ENCODE assay signal across 13 cellular contexts in the genomic region with DNA sequence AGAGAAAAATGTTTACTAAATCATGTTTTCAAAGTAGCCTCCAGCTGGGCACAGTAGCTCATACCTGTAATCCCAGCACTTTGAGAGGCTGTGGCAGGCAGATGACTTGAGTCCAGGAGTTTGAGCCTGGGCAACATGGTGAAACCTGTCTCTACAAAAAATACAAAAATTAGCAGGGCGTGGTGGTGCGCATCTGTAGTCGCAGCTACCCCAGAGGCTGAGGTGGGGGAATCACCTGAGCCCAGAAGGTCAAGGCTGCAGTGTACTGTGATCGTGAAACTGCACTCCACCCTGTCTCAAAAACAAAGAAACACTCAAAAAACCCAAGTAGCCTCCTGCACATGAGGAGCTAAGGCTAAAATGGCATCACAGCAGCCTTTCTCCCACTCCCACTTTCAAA. TPM values are rescaled to one million over a fixed set of nuclear protein-coding genes. Genes with fewer than 3 reads are reported as not detected.
DNase-seq lines count a peak whose midpoint lies in the region; ATAC-seq and TF ChIP-seq lines count a peak whose summit lies in the region.
"Had no signal": no experiment of that assay in that cellular context is flagged by ENCODE, and none has a peak within 500 bp of the region (broad histone marks: within the 10 kb centered on the region; RNA-seq: fewer than 3 reads in every experiment).

No MANE protein-coding gene starts in this region.

- H4K20me1 ChIP-seq in DND-41 (ENCODE audit: insufficient read depth, low read length) (no peaks in the 10 kb centered on the region; the same call in 1 of the 2 replicates), MM.1S (ENCODE audit: insufficient read depth, low read length) (peaks cover 5% of the 10 kb centered on the region; the same call in 1 of the 2 replicates)

- ATAC-seq in DND-41 (ENCODE audit: insufficient read depth, low read depth), result no peak

- TF ChIP-seq POLR2A in breast epithelium (IDR thresholded peaks at IDR 0.05), result no peak

- peak overlapping the region; percentile 59 for H3K4me3 Mint-ChIP-seq in nephron progenitor cell

- no peak overlapping the region for H3K27ac ChIP-seq in DND-41 (ENCODE audit: low read length)
- H3K27ac ChIP-seq in MM.1S (ENCODE audit: low read length), result no peak overlapping the region
- H3K27ac ChIP-seq in breast epithelium, result peak overlapping the region; percentile 76 to 90

- H3K79me2 ChIP-seq in DND-41 (ENCODE audit: insufficient read depth, low read length) (peaks cover 27% of the 10 kb centered on the region), MM.1S (ENCODE audit: low read length) (peaks cover 34% of the 10 kb centered on the region)

- H3K27me3 ChIP-seq in DND-41 (ENCODE audit: insufficient read depth, low read length, poor library complexity), result no peaks in the 10 kb centered on the region
- no peaks in the 10 kb centered on the region for H3K27me3 ChIP-seq in MM.1S (replicated peaks; ENCODE audit: insufficient read depth, low read length)
- H3K27me3 ChIP-seq in breast epithelium, result no peaks in the 10 kb centered on the region

- peaks cover 8% of the 10 kb centered on the region for H3K36me3 Mint-ChIP-seq in nephron progenitor cell (ENCODE audit: low read depth)

- H3K9me3 Mint-ChIP-seq in nephron progenitor cell, result no peaks in the 10 kb centered on the region

- H3K36me3 ChIP-seq in DND-41 (ENCODE audit: insufficient read depth, low read length) (peaks cover 15% of the 10 kb centered on the region), MM.1S (replicated peaks; ENCODE audit: insufficient read depth, low read length) (peaks cover 9% of the 10 kb centered on the region; the same call in 1 of the 2 replicates), breast epithelium (no peaks in the 10 kb centered on the region)

- intact Hi-C loops in breast epithelium (cut with DNase I; ENCODE audit: low total_unique reads), result no loop called here

- peaks cover 15% of the 10 kb centered on the region; the same call in 1 of the 2 replicates for H3F3A ChIP-seq in MM.1S (ENCODE audit: insufficient read depth, low read length)

- no peak overlapping the region for H3K27ac Mint-ChIP-seq in nephron progenitor cell

- DNase-seq in DND-41 (no peak), MM.1S (no peak), breast epithelium (ENCODE audit: low spot score in 2 of 2) (no peak), nephron progenitor cell (no peak), midbrain (lab: John Stamatoyannopoulos, UW) (no peak), cerebellar cortex (ENCODE audit: low spot score) (no peak), amniotic stem cell (lab: John Stamatoyannopoulos, UW) (no peak), NCI-H1092 treated with DMSO at 0.1 percent for 48 hours (lab: John Stamatoyannopoulos, UW) (no peak)
- DNase-seq: activated CD4-positive, CD25-positive, alpha-beta regulatory T cell; NCI-H1105 treated with DMSO at 0.1 percent for 48 hours; NCI-H69; SHP77 treated with DMSO at 0.1 percent for 48 hours had no signal

- peak overlapping the region; percentile 71; the same call in 1 of the 2 replicates for H3K9ac ChIP-seq in DND-41 (ENCODE audit: low read depth, low read length)
- H3K9ac ChIP-seq in MM.1S (ENCODE audit: low read length), result no peak overlapping the region

- peak overlapping the region; percentile 82 for H3K4me2 ChIP-seq in DND-41 (ENCODE audit: insufficient read depth, low read length)
- no peak overlapping the region for H3K4me2 ChIP-seq in MM.1S (ENCODE audit: low read depth, low read length)

- TF ChIP-seq CTCF in DND-41 (IDR thresholded peaks at IDR 0.05; ENCODE audit: borderline replicate concordance, extremely low read depth, low read length, poor library complexity, severe bottlenecking), result no peak
- TF ChIP-seq CTCF in MM.1S (IDR thresholded peaks at IDR 0.05; ENCODE audit: low read length), result no peak
- TF ChIP-seq CTCF in breast epithelium (IDR thresholded peaks at IDR 0.05), result no peak
- TF ChIP-seq CTCF in nephron progenitor cell (IDR thresholded peaks at IDR 0.05), result no peak

- H2AFZ ChIP-seq in DND-41 (ENCODE audit: low read depth, low read length) (no peak overlapping the region), MM.1S (ENCODE audit: low read length) (peak overlapping the region; percentile 98; the same call in 1 of the 2 replicates)

- no peaks in the 10 kb centered on the region for H3K9me3 ChIP-seq in DND-41 (ENCODE audit: insufficient read depth, low read length, severe bottlenecking)
- H3K9me3 ChIP-seq in MM.1S (replicated peaks; ENCODE audit: insufficient read depth, low read length), result no peaks in the 10 kb centered on the region
- H3K9me3 ChIP-seq in breast epithelium, result no peaks in the 10 kb centered on the region
- H3K9me3 ChIP-seq: prostate gland had no signal

- no peak overlapping the region for H3K4me3 ChIP-seq in DND-41 (ENCODE audit: low read depth in 1 of 2, low read length in 2 of 2)
- H3K4me3 ChIP-seq in MM.1S (ENCODE audit: low read length), result no peak overlapping the region
- no peak overlapping the region for H3K4me3 ChIP-seq in breast epithelium
- H3K4me3 ChIP-seq: prostate gland had no signal

- peaks cover 39% of the 10 kb centered on the region for H3K4me1 ChIP-seq in DND-41 (ENCODE audit: insufficient read depth, low read length)
- peaks cover 25% of the 10 kb centered on the region for H3K4me1 ChIP-seq in MM.1S (ENCODE audit: low read length)
- H3K4me1 ChIP-seq in breast epithelium, result peaks cover 10 to 27% of the 10 kb centered on the region in 2 donors

- peaks cover 34% of the 10 kb centered on the region for H3K4me1 Mint-ChIP-seq in nephron progenitor cell

- no peaks in the 10 kb centered on the region for H3K9me2 ChIP-seq in MM.1S (replicated peaks; ENCODE audit: insufficient read depth, low read length)

- no peaks in the 10 kb centered on the region for H3K27me3 Mint-ChIP-seq in nephron progenitor cell (ENCODE audit: low read depth, poor library complexity)

RNA-seq across cellular contexts. Expression of gene PPIB, which starts 1.6 kb away (rescaled TPM):
- total RNA-seq in breast epithelium, result 100 to 1,000 TPM; 239 to 331 (median 312) TPM

RNA-seq across cellular contexts. Expression of gene SNX22, which starts 12.9 kb away (rescaled TPM):
- 1 to 10 TPM in 1 of 3 donors, under 1 TPM in 2; 0.48 to 1.5 (median 0.98) TPM for total RNA-seq in breast epithelium

Comparison
In these comparisons a context has a peak if more than half of its experiments do, and no peak if none do; other contexts are left out.
1. H3K27ac ChIP-seq: peak in breast epithelium (2 of 2); none in DND-41 (single experiment) and MM.1S (single experiment).